ENCODE assay signal across 15 cellular contexts in the genomic region with DNA sequence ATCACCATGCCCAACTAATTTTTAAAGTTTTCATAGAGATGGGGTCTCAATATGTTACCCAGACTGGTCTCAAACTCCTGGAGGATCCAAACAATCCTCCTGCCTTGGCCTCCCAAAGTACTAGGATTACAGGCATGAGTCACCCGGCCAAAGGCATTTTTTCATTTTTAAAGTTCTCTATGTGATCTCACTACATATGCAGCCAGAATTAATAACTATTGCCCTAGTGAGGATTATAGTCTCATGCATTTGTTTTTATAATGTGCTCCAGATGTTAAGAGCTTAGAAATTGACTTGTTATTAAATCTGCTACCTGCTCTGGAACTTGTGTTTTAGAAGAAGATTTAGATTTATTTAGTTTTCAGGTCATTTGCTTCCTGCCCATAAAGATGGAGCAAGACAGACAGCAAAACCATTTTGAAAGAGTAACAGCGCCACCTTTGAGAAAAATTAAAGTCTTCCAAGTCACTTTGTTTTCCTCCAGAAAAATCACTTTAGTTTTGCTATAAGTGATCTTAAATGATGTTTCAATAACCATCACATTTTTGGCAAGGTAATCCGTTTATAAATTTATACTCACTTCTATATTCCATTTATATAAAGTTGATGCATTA.
A peak's percentile ranks its signal among the peaks of the same experiment; 100 is the strongest.
DNase-seq lines count a peak whose midpoint lies in the region; FAIRE-seq and TF ChIP-seq lines count a peak whose summit lies in the region.
"Had no signal": no experiment of that assay in that cellular context is flagged by ENCODE, and none has a peak within 500 bp of the region (broad histone marks: within the 10 kb centered on the region; RNA-seq: fewer than 3 reads in every experiment).

No MANE protein-coding gene starts in this region.

- no peaks in the 10 kb centered on the region for H3K27me3 ChIP-seq in MG63
- no peaks in the 10 kb centered on the region for H3K27me3 ChIP-seq in astrocyte (ENCODE audit: insufficient read depth, low read length)
- no peaks in the 10 kb centered on the region for H3K27me3 ChIP-seq in small intestine (ENCODE audit: control insufficient read depth in 2 of 2, insufficient read depth in 2 of 2, low read length in 2 of 2)

- H3K4me3 ChIP-seq in MG63 (no peak overlapping the region), astrocyte (ENCODE audit: insufficient read depth, low read depth, low read length) (no peak overlapping the region), small intestine (ENCODE audit: low read depth in 1 of 2, low read length in 2 of 2) (no peak overlapping the region)

- H3K36me3 ChIP-seq in MG63 (peaks cover 15% of the 10 kb centered on the region), astrocyte (ENCODE audit: insufficient read depth, low read length) (peaks cover 3% of the 10 kb centered on the region), small intestine (ENCODE audit: control insufficient read depth in 2 of 2, insufficient read depth in 2 of 2, low read length in 2 of 2) (peaks cover 2% of the 10 kb centered on the region in 2 donors)

- H4K20me1 ChIP-seq in astrocyte (ENCODE audit: insufficient read depth, low read length), result no peaks in the 10 kb centered on the region

- H3K9me3 Mint-ChIP-seq in astrocyte (ENCODE audit: unreplicated experiment), result no peaks in the 10 kb centered on the region
- H3K9me3 Mint-ChIP-seq: activated naive CD8-positive, alpha-beta T cell treated with anti-CD3 and anti-CD28 coated beads for 36 hours; natural killer cell treated with Interleukin-12 subunit alpha and Interleukin-12 subunit beta and Interleukin-15 and Interleukin-18, amount 100 ng/mL, for 72 hours; stimulated activated effector memory CD8-positive, alpha-beta T cell treated with anti-CD3 and anti-CD28 coated beads, Interleukin-12 subunit alpha, Interleukin-12 subunit beta, amount 100 ng/mL, for 72 hours had no signal

- no peak overlapping the region for H3K27ac ChIP-seq in astrocyte (ENCODE audit: low read depth, low read length)
- H3K27ac ChIP-seq in small intestine (ENCODE audit: low read depth in 1 of 2, low read length in 1 of 2), result no peak overlapping the region

- H3K79me2 ChIP-seq in astrocyte (ENCODE audit: insufficient read depth, low read length), result no peaks in the 10 kb centered on the region

- H3K36me3 Mint-ChIP-seq in astrocyte (ENCODE audit: low read depth, unreplicated experiment), result no peaks in the 10 kb centered on the region
- H3K36me3 Mint-ChIP-seq: activated naive CD8-positive, alpha-beta T cell treated with anti-CD3 and anti-CD28 coated beads for 36 hours; natural killer cell treated with Interleukin-12 subunit alpha and Interleukin-12 subunit beta and Interleukin-15 and Interleukin-18, amount 100 ng/mL, for 72 hours had no signal

- 87 to 95% (median 92%) methylated on average over 3 of the region's 3 CpGs for WGBS in small intestine, 3 donors

- TF ChIP-seq CTCF in astrocyte (IDR thresholded peaks at IDR 0.05; ENCODE audit: insufficient read depth, low read depth, low read length), result peak; percentile 8

- H3K4me1 ChIP-seq in astrocyte (ENCODE audit: insufficient read depth, low read length) (no peaks in the 10 kb centered on the region), small intestine (ENCODE audit: control insufficient read depth in 2 of 2, insufficient read depth in 1 of 2, low read depth in 1 of 2, low read length in 1 of 2) (no peaks in the 10 kb centered on the region)

- H3K27me3 Mint-ChIP-seq in astrocyte (ENCODE audit: low read depth, unreplicated experiment), result no peaks in the 10 kb centered on the region
- H3K27me3 Mint-ChIP-seq: activated naive CD8-positive, alpha-beta T cell treated with anti-CD3 and anti-CD28 coated beads for 36 hours; B cell; natural killer cell treated with Interleukin-12 subunit alpha and Interleukin-12 subunit beta and Interleukin-15 and Interleukin-18, amount 100 ng/mL, for 72 hours had no signal

- DNase-seq in NCI-H82 (lab: John Stamatoyannopoulos, UW) (peak; percentile 25), NCI-H82 treated with DMSO at 0.1 percent for 48 hours (lab: John Stamatoyannopoulos, UW; ENCODE audit: unreplicated experiment) (no peak), MG63 (peak; percentile 23), astrocyte (ENCODE audit: low read depth) (no peak), small intestine (peak; percentile 5), hippocampal formation (lab: John Stamatoyannopoulos, UW) (no peak), glomerular visceral epithelial cell (ENCODE audit: extremely low spot score) (no peak), activated T-cell treated with anti-CD3 and anti-CD28 coated beads for 4 hours (no peak)
- DNase-seq: activated CD4-positive, alpha-beta T cell treated with anti-CD3 and anti-CD28 coated beads, Interleukin-2, amount 50 U/mL, for 1 hour; activated naive CD8-positive, alpha-beta T cell treated with anti-CD3 and anti-CD28 coated beads for 36 hours; effector CD8-positive, alpha-beta T cell; NCI-H2171 treated with DMSO at 0.1 percent for 48 hours had no signal

- FAIRE-seq in astrocyte (lab: Jason Lieb, UNC) (no peak), small intestine (lab: Jason Lieb, UNC) (no peak)

- H3K4me1 Mint-ChIP-seq in astrocyte (ENCODE audit: low read depth, unreplicated experiment), result peaks cover 8% of the 10 kb centered on the region
- H3K4me1 Mint-ChIP-seq: B cell; stimulated activated effector memory CD8-positive, alpha-beta T cell treated with anti-CD3 and anti-CD28 coated beads, Interleukin-12 subunit alpha, Interleukin-12 subunit beta, amount 100 ng/mL, for 72 hours had no signal

- H3K27ac Mint-ChIP-seq in astrocyte (ENCODE audit: unreplicated experiment), result no peak overlapping the region
- H3K27ac Mint-ChIP-seq: activated naive CD8-positive, alpha-beta T cell treated with anti-CD3 and anti-CD28 coated beads for 36 hours; B cell; natural killer cell treated with Interleukin-12 subunit alpha and Interleukin-12 subunit beta and Interleukin-15 and Interleukin-18, amount 100 ng/mL, for 72 hours; stimulated activated effector memory CD8-positive, alpha-beta T cell treated with anti-CD3 and anti-CD28 coated beads, Interleukin-12 subunit alpha, Interleukin-12 subunit beta, amount 100 ng/mL, for 72 hours had no signal

- no peak overlapping the region for H3K4me2 ChIP-seq in astrocyte (ENCODE audit: low read length)

- H3K4me3 Mint-ChIP-seq in astrocyte (ENCODE audit: unreplicated experiment), result no peak overlapping the region
- H3K4me3 Mint-ChIP-seq: activated naive CD8-positive, alpha-beta T cell treated with anti-CD3 and anti-CD28 coated beads for 36 hours; B cell; natural killer cell treated with Interleukin-12 subunit alpha and Interleukin-12 subunit beta and Interleukin-15 and Interleukin-18, amount 100 ng/mL, for 72 hours; stimulated activated effector memory CD8-positive, alpha-beta T cell treated with anti-CD3 and anti-CD28 coated beads, Interleukin-12 subunit alpha, Interleukin-12 subunit beta, amount 100 ng/mL, for 72 hours had no signal

- H2AFZ ChIP-seq in astrocyte (ENCODE audit: low read depth, low read length), result no peak overlapping the region

- H3K9ac ChIP-seq in astrocyte (ENCODE audit: low read length), result no peak overlapping the region

- H3K9me3 ChIP-seq in MG63 (no peaks in the 10 kb centered on the region), astrocyte (ENCODE audit: insufficient read depth, low read depth, low read length) (no peaks in the 10 kb centered on the region), small intestine (ENCODE audit: control insufficient read depth, low read depth) (no peaks in the 10 kb centered on the region)

Comparison
In these comparisons a context has a peak if more than half of its experiments do, and no peak if none do; other contexts are left out.
1. DNase-seq: peak in NCI-H82 (single experiment), MG63 (single experiment) and small intestine (single experiment); none in NCI-H82 treated with DMSO at 0.1 percent for 48 hours (single experiment), astrocyte (single experiment), hippocampal formation (0 of 2), glomerular visceral epithelial cell (single experiment) and activated T-cell treated with anti-CD3 and anti-CD28 coated beads for 4 hours (single experiment).